In the genomic region with DNA sequence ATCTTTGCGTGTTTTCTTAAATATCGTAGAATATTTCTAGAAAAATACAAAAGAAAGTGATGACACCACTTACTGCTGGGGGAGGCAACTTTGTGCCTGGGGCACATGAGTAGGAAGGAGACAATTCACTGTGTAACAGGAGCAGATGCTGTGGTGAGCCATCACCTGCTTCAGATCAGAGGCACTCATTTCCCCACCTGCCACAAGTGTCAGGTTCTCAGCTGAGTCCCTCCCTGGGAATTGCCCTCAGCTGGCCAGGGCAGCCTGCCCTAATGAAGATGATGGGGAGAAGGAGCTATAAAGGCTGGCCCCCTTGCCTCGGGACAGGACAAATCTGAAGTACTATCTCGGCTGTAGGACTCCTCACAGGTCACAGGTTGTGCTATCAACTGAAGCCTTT, we compare ENCODE assay signal across 18 cellular contexts.
DNase-seq lines count a peak whose midpoint lies in the region; ATAC-seq and TF ChIP-seq lines count a peak whose summit lies in the region.
"Had no signal": no experiment of that assay in that cellular context is flagged by ENCODE, and none has a peak within 500 bp of the region (broad histone marks: within the 10 kb centered on the region; RNA-seq: fewer than 3 reads in every experiment).

No MANE protein-coding gene starts in this region.

- peaks cover 17% of the 10 kb centered on the region for H3K27me3 ChIP-seq in foreskin keratinocyte

- H3K27ac ChIP-seq in foreskin keratinocyte, result no peak overlapping the region
- H3K27ac ChIP-seq: epithelial cell of prostate, parathyroid adenoma, SJSA1, WERI-Rb-1 had no signal

- peak; percentile 90 for DNase-seq in DMS53 treated with DMSO at 0.1 percent for 48 hours (lab: John Stamatoyannopoulos, UW; ENCODE audit: unreplicated experiment)
- peak; percentile 85 for DNase-seq in NCI-H146 (lab: John Stamatoyannopoulos, UW)
- peak; percentile 64 for DNase-seq in NCI-H510A treated with DMSO at 0.1 percent for 48 hours (lab: John Stamatoyannopoulos, UW)
- DNase-seq in foreskin keratinocyte, result no peak
- no peak for DNase-seq in activated CD8-positive, alpha-beta memory T cell treated with anti-CD3 and anti-CD28 coated beads, Interleukin-2, amount 50 U/mL, for 48 hours
- no peak for DNase-seq in hippocampal formation (lab: John Stamatoyannopoulos, UW)
- DNase-seq: activated T-cell treated with anti-CD3 and anti-CD28 coated beads for 4 hours; left cardiac atrium; NCI-H2227 treated with DMSO at 0.1 percent for 48 hours; OCI-M1; stimulated activated naive CD4-positive, alpha-beta T cell; T-helper 2 cell; WERI-Rb-1 had no signal

- H3K4me1 ChIP-seq in foreskin keratinocyte, result no peaks in the 10 kb centered on the region
- H3K4me1 ChIP-seq: HAP-1, parathyroid adenoma, SJSA1 had no signal

- TF ChIP-seq CTCF in foreskin keratinocyte (conservative IDR thresholded peaks at IDR 0.05), result no peak

- ATAC-seq in foreskin keratinocyte (peak; percentile 80), GM19455 (IDR thresholded peaks at IDR 0.05; ENCODE audit: unreplicated experiment) (no peak)
- ATAC-seq: left cardiac atrium had no signal

Comparison
In these comparisons a context has a peak if more than half of its experiments do, and no peak if none do; other contexts are left out.
1. DNase-seq: peak in DMS53 treated with DMSO at 0.1 percent for 48 hours (single experiment), NCI-H146 (single experiment) and NCI-H510A treated with DMSO at 0.1 percent for 48 hours (single experiment); none in foreskin keratinocyte (0 of 2), activated CD8-positive, alpha-beta memory T cell treated with anti-CD3 and anti-CD28 coated beads, Interleukin-2, amount 50 U/mL, for 48 hours (single experiment) and hippocampal formation (0 of 2).